Comparison of ENCODE assay signal across 17 cellular contexts in the genomic region with DNA sequence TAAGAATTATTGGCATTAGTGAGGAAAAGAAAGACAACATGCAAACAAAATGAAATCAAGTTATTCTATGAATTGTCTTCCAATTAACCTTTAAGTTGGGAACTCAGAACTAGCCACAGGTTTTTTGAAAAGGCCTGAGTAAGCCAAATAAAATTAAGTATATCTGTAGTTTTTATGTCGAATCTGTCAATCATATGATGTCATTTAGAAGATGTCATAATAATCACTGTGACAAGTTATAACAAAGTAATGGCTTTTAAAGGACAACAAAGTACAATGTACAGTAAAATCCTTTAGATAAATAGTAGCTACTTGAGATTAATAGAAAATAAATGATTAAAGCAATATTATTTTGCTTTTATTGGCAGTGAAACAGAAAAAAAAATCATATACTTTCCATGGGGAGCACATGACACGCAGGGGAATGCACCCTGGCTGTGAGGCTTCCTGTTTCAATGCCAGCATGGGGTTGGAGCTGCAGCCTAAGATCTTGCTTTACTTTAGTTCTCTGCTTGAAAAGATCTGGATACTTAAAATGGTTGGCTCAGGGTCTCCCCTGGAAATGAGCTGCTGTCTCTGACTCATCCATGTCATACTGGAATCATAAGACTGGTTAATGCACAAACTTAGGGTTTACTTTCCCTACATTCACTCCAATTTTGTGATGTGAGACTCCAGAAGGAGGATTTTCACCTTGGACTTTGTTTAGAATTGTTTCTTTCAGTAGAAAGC.
A peak's percentile ranks its signal among the peaks of the same experiment; 100 is the strongest.
DNase-seq lines count a peak whose midpoint lies in the region; ATAC-seq and TF ChIP-seq lines count a peak whose summit lies in the region.
"Had no signal": no experiment of that assay in that cellular context is flagged by ENCODE, and none has a peak within 500 bp of the region (broad histone marks: within the 10 kb centered on the region; RNA-seq: fewer than 3 reads in every experiment).

No MANE protein-coding gene starts in this region.

- H3K4me3 ChIP-seq in breast epithelium (no peak overlapping the region), esophagus muscularis mucosa (no peak overlapping the region)
- H3K4me3 ChIP-seq: esophagus squamous epithelium, PC-9, suprapubic skin had no signal

- H3K36me3 Mint-ChIP-seq in MCF 10A (ENCODE audit: insufficient read depth, unreplicated experiment) (no peaks in the 10 kb centered on the region), WTC11 (no peaks in the 10 kb centered on the region)
- H3K36me3 Mint-ChIP-seq: activated naive CD4-positive, alpha-beta T cell treated with anti-CD3 and anti-CD28 coated beads, Interleukin-2, amount 50 U/mL, for 24 hours; mesothelial cell of epicardium; T-cell had no signal

- H3K9me3 Mint-ChIP-seq in MCF 10A (ENCODE audit: unreplicated experiment) (peaks cover 7% of the 10 kb centered on the region), WTC11 (peaks cover 3% of the 10 kb centered on the region)
- H3K9me3 Mint-ChIP-seq: mesothelial cell of epicardium had no signal

- no peak for TF ChIP-seq EP300 in esophagus muscularis mucosa (IDR thresholded peaks at IDR 0.05)

- no peaks in the 10 kb centered on the region for H3K27me3 ChIP-seq in breast epithelium
- H3K27me3 ChIP-seq in esophagus muscularis mucosa: no peaks in the 10 kb centered on the region
- H3K27me3 ChIP-seq: esophagus squamous epithelium, suprapubic skin had no signal

- H3K27ac Mint-ChIP-seq in MCF 10A (ENCODE audit: low read depth, unreplicated experiment) (no peak overlapping the region), WTC11 (peak overlapping the region; percentile 96)
- H3K27ac Mint-ChIP-seq: activated naive CD4-positive, alpha-beta T cell treated with anti-CD3 and anti-CD28 coated beads, Interleukin-2, amount 50 U/mL, for 24 hours; mesothelial cell of epicardium; T-cell had no signal

- H3K4me1 Mint-ChIP-seq in MCF 10A (ENCODE audit: insufficient read depth, unreplicated experiment): peaks cover 6% of the 10 kb centered on the region
- peaks cover 18% of the 10 kb centered on the region for H3K4me1 Mint-ChIP-seq in WTC11
- H3K4me1 Mint-ChIP-seq: activated naive CD4-positive, alpha-beta T cell treated with anti-CD3 and anti-CD28 coated beads, Interleukin-2, amount 50 U/mL, for 24 hours; mesothelial cell of epicardium; T-cell had no signal

- DNase-seq in MCF 10A (ENCODE audit: unreplicated experiment) (peak; percentile 1), breast epithelium (ENCODE audit: low spot score in 2 of 2) (no peak), WTC11 (ENCODE audit: low spot score) (peak; percentile 32), iPS DF 19.7 (ENCODE audit: low read depth, low spot score) (peak; percentile 38), stromal cell of bone marrow (ENCODE audit: low read depth) (peak; percentile 61), esophagus muscularis mucosa (ENCODE audit: extremely low spot score) (no peak)
- no peak for DNase-seq in activated CD4-positive, alpha-beta T cell treated with anti-CD3 and anti-CD28 coated beads for 48 hours
- DNase-seq: activated CD8-positive, alpha-beta memory T cell treated with anti-CD3 and anti-CD28 coated beads, Interleukin-2, amount 50 U/mL, for 48 hours; esophagus squamous epithelium; GF-D8; PC-9; T-cell had no signal

- ATAC-seq in WTC11 (peak; percentile 97), GM18505 (IDR thresholded peaks at IDR 0.05; ENCODE audit: unreplicated experiment) (no peak)
- ATAC-seq: activated CD4-positive, CD25-positive, alpha-beta regulatory T cell treated with anti-CD3 and anti-CD28 coated beads, Interleukin-2, amount 50 U/mL, for 24 hours; T-cell had no signal

- H3K27me3 Mint-ChIP-seq in MCF 10A (ENCODE audit: insufficient read depth, unreplicated experiment) (peaks cover 2% of the 10 kb centered on the region), WTC11 (ENCODE audit: low read depth) (no peaks in the 10 kb centered on the region)
- H3K27me3 Mint-ChIP-seq: activated naive CD4-positive, alpha-beta T cell treated with anti-CD3 and anti-CD28 coated beads, Interleukin-2, amount 50 U/mL, for 24 hours; T-cell had no signal

- no peaks in the 10 kb centered on the region for H3K4me1 ChIP-seq in breast epithelium
- H3K4me1 ChIP-seq in esophagus muscularis mucosa: no peaks in the 10 kb centered on the region
- H3K4me1 ChIP-seq: esophagus squamous epithelium, suprapubic skin had no signal

- H3K9me3 ChIP-seq in breast epithelium (no peaks in the 10 kb centered on the region), esophagus muscularis mucosa (no peaks in the 10 kb centered on the region)
- H3K9me3 ChIP-seq: esophagus squamous epithelium, suprapubic skin had no signal

- 41% methylated on average over 2 of the region's 2 CpGs for WGBS in esophagus muscularis mucosa

- CTCF ChIA-PET in MCF 10A (lab: Yijun Ruan, JAX) (no interaction called here), WTC11 (lab: Charles Lee) (interaction anchor here (1.0 kb wide), 1 partner anchor 702 kb away, joined by 3 read pairs; no protein-coding TSS in a partner anchor)

- intact Hi-C loops in MCF 10A (cut with micrococcal nuclease) (no loop called here), breast epithelium (cut with DNase I; ENCODE audit: low total_unique reads) (no loop called here), esophagus muscularis mucosa (cut with DNase I) (no loop called here)

- H3K36me3 ChIP-seq in breast epithelium (no peaks in the 10 kb centered on the region), esophagus muscularis mucosa (no peaks in the 10 kb centered on the region)
- H3K36me3 ChIP-seq: esophagus squamous epithelium, suprapubic skin had no signal

- H3K27ac ChIP-seq in breast epithelium: no peak overlapping the region
- no peak overlapping the region for H3K27ac ChIP-seq in esophagus muscularis mucosa (replicated peaks in 1 of 4)
- H3K27ac ChIP-seq: esophagus squamous epithelium, PC-9, suprapubic skin had no signal

- no TSS peak for BruUV-seq in MCF 10A (replicated peaks; lab: Mats Ljungman, UMichigan)

- TF ChIP-seq POLR2A in breast epithelium (IDR thresholded peaks at IDR 0.05) (no peak), GM18505 (IDR thresholded peaks at IDR 0.05; ENCODE audit: borderline replicate concordance, extremely low read depth, insufficient read depth, insufficient read length) (no peak), esophagus muscularis mucosa (IDR thresholded peaks at IDR 0.05; ENCODE audit: low read depth) (no peak)

- POLR2A ChIA-PET in MCF 10A (lab: Yijun Ruan, JAX): no interaction called here
- POLR2A ChIA-PET in WTC11 (lab: Charles Lee): interaction anchor here (1.2 kb wide), 1 partner anchor 33 kb away, joined by 3 read pairs; no protein-coding TSS in a partner anchor

- H3K4me3 Mint-ChIP-seq in MCF 10A (ENCODE audit: unreplicated experiment) (no peak overlapping the region), WTC11 (0 out of 2 replicates have a peak overlapping the region, but pooled peaks have one; percentile 1)
- H3K4me3 Mint-ChIP-seq: activated naive CD4-positive, alpha-beta T cell treated with anti-CD3 and anti-CD28 coated beads, Interleukin-2, amount 50 U/mL, for 24 hours; mesothelial cell of epicardium; T-cell had no signal

- no peak for TF ChIP-seq CTCF in MCF 10A (IDR thresholded peaks at IDR 0.05; ENCODE audit: unreplicated experiment)
- no peak for TF ChIP-seq CTCF in breast epithelium (IDR thresholded peaks at IDR 0.05)
- TF ChIP-seq CTCF in WTC11 (IDR thresholded peaks at IDR 0.05): no peak
- no peak for TF ChIP-seq CTCF in esophagus muscularis mucosa (IDR thresholded peaks at IDR 0.05)

TF ChIP-seq in WTC11, 78 proteins besides CTCF, POLR2A, EP300 and RAD21 (continues in another document):
- TF ChIP-seq, protein P1, sequence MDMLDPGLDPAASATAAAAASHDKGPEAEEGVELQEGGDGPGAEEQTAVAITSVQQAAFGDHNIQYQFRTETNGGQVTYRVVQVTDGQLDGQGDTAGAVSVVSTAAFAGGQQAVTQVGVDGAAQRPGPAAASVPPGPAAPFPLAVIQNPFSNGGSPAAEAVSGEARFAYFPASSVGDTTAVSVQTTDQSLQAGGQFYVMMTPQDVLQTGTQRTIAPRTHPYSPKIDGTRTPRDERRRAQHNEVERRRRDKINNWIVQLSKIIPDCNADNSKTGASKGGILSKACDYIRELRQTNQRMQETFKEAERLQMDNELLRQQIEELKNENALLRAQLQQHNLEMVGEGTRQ (CRISPR knock-in tag; IDR thresholded peaks at IDR 0.05): peak; percentile 61
- TF ChIP-seq, protein P2, sequence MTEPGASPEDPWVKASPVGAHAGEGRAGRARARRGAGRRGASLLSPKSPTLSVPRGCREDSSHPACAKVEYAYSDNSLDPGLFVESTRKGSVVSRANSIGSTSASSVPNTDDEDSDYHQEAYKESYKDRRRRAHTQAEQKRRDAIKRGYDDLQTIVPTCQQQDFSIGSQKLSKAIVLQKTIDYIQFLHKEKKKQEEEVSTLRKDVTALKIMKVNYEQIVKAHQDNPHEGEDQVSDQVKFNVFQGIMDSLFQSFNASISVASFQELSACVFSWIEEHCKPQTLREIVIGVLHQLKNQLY (CRISPR knock-in tag; IDR thresholded peaks at IDR 0.05): no peak
- TF ChIP-seq PRDM15 (CRISPR knock-in tag; IDR thresholded peaks at IDR 0.05) (no peak), ZNF416 (CRISPR knock-in tag; IDR thresholded peaks at IDR 0.05) (no peak), ZNF423 (CRISPR knock-in tag; IDR thresholded peaks at IDR 0.05) (peak; percentile 8; the same call in 1 of the 2 replicates), ZNF138 (CRISPR knock-in tag; conservative IDR thresholded peaks at IDR 0.05) (no peak)

Comparison
In these comparisons a context has a peak if more than half of its experiments do, and no peak if none do; other contexts are left out.
1. DNase-seq: peak in MCF 10A (single experiment), WTC11 (single experiment), iPS DF 19.7 (single experiment) and stromal cell of bone marrow (single experiment); none in breast epithelium (0 of 2), esophagus muscularis mucosa (single experiment) and activated CD4-positive, alpha-beta T cell treated with anti-CD3 and anti-CD28 coated beads for 48 hours (single experiment).